8 cellular contexts compared by ENCODE assay signal in the genomic region with DNA sequence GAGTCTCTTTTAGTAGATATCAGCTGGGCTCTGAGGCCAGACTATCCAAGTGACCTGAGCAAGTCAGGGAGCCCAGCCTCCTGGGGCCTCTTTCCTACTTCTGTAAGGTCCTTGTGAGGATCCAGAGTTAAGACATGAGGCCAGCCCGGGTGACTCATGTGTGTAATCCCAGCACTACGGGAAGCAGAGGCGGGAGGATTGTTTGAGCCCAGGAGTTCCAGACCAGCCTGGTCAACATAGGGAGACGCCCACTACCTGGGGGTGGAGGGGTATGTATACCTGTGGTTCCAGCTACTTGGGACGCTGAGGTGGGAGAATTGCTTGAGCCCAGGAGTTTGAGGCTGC. TPM values are rescaled to one million over a fixed set of nuclear protein-coding genes. Genes with fewer than 3 reads are reported as not detected.
DNase-seq lines count a peak whose midpoint lies in the region; ATAC-seq and TF ChIP-seq lines count a peak whose summit lies in the region.

No MANE protein-coding gene starts in this region.

- H3K9ac ChIP-seq in SK-N-SH: no peak overlapping the region
- H3K9ac ChIP-seq in rectal smooth muscle tissue (ENCODE audit: low read length): no peak overlapping the region

- POLR2A ChIA-PET in SK-N-SH (lab: Yijun Ruan, JAX): no interaction called here

- no peaks in the 10 kb centered on the region for H3K9me3 ChIP-seq in SK-N-SH

- no peaks in the 10 kb centered on the region for H3K9me2 ChIP-seq in SK-N-SH

- WGBS in SK-N-SH (ENCODE audit: low lambda C conversion rate): 79% methylated on average over 2 of the region's 5 CpGs

- TF ChIP-seq CTCF in SK-N-SH (IDR thresholded peaks at IDR 0.05) (no peak), foreskin keratinocyte (conservative IDR thresholded peaks at IDR 0.05) (no peak)

- CTCF ChIA-PET in SK-N-SH (lab: Yijun Ruan, JAX): interaction anchor here (0.8 to 6.9 kb wide), 28 partner anchors 11 to 286 kb away, joined by 3 to 56 read pairs (median 4); a partner anchor contains a TSS

- TF ChIP-seq RAD21 in SK-N-SH (IDR thresholded peaks at IDR 0.05; ENCODE audit: low read length): no peak

- peak overlapping the region; percentile 75; the same call in 1 of the 2 replicates for H3K4me2 ChIP-seq in SK-N-SH

- H3K36me3 ChIP-seq in SK-N-SH (replicated peaks in 1 of 2; ENCODE audit: control insufficient read depth in 1 of 2, insufficient read depth in 2 of 2, low read length in 1 of 2): no peaks in the 10 kb centered on the region
- H3K36me3 ChIP-seq in rectal smooth muscle tissue (ENCODE audit: control insufficient read depth, insufficient read depth, low read length): no peaks in the 10 kb centered on the region

- TF ChIP-seq EP300 in SK-N-SH (IDR thresholded peaks at IDR 0.05; ENCODE audit: borderline replicate concordance in 1 of 2, low read depth in 1 of 2, low read length in 1 of 2): no peak

- H3F3A ChIP-seq in SK-N-SH (replicated peaks; ENCODE audit: insufficient read depth): peaks cover 8% of the 10 kb centered on the region

- no peaks in the 10 kb centered on the region for H3K36me3 Mint-ChIP-seq in natural killer cell treated with Interleukin-12 subunit alpha and Interleukin-12 subunit beta and Interleukin-15 and Interleukin-18, amount 100 ng/mL, for 72 hours

- DNase-seq in ELR (ENCODE audit: low read depth) (peak; percentile 75), SK-N-SH (no peak), foreskin keratinocyte (peak; percentile 31 to 66), NCI-H2227 (lab: John Stamatoyannopoulos, UW; ENCODE audit: unreplicated experiment) (no peak), Ammon's horn (ENCODE audit: low spot score) (no peak)
- DNase-seq in natural killer cell treated with Interleukin-12 subunit alpha and Interleukin-12 subunit beta and Interleukin-15 and Interleukin-18, amount 100 ng/mL, for 72 hours (ENCODE audit: low spot score): no peak

- H3K27me3 ChIP-seq in SK-N-SH (ENCODE audit: insufficient read depth) (no peaks in the 10 kb centered on the region), foreskin keratinocyte (no peaks in the 10 kb centered on the region), rectal smooth muscle tissue (ENCODE audit: control insufficient read depth, insufficient read depth, low read length) (no peaks in the 10 kb centered on the region)

- H3K4me3 ChIP-seq in SK-N-SH (ENCODE audit: low read depth in 2 of 2, low read length in 1 of 2): no peak overlapping the region
- peak overlapping the region; percentile 64 for H3K4me3 ChIP-seq in rectal smooth muscle tissue (ENCODE audit: low read length)

- H3K4me1 ChIP-seq in SK-N-SH (ENCODE audit: control insufficient read depth in 1 of 2, insufficient read depth in 2 of 2, low read depth in 1 of 2, low read length in 1 of 2): peaks cover 2 to 9% of the 10 kb centered on the region in 2 experiments; a peak in 2 of 4 replicates
- H3K4me1 ChIP-seq in foreskin keratinocyte: no peaks in the 10 kb centered on the region
- no peaks in the 10 kb centered on the region for H3K4me1 ChIP-seq in rectal smooth muscle tissue (ENCODE audit: control insufficient read depth, insufficient read depth, low read length)

- no peak overlapping the region for H3K27ac Mint-ChIP-seq in natural killer cell treated with Interleukin-12 subunit alpha and Interleukin-12 subunit beta and Interleukin-15 and Interleukin-18, amount 100 ng/mL, for 72 hours

- H3K27ac ChIP-seq in SK-N-SH (ENCODE audit: low read depth in 2 of 2, low read length in 1 of 2): no peak overlapping the region
- no peak overlapping the region for H3K27ac ChIP-seq in foreskin keratinocyte
- H3K27ac ChIP-seq in rectal smooth muscle tissue (ENCODE audit: low read depth, low read length): peak overlapping the region; percentile 4

- peak; percentile 73 for ATAC-seq in foreskin keratinocyte
- no peak for ATAC-seq in HG03520 (IDR thresholded peaks at IDR 0.05; ENCODE audit: unreplicated experiment)
- ATAC-seq in natural killer cell treated with Interleukin-12 subunit alpha and Interleukin-12 subunit beta and Interleukin-15 and Interleukin-18, amount 100 ng/mL, for 72 hours: no peak

- H2AFZ ChIP-seq in SK-N-SH (ENCODE audit: low read depth): peak overlapping the region; percentile 81; the same call in 1 of the 2 replicates

- H3K27me3 Mint-ChIP-seq in natural killer cell treated with Interleukin-12 subunit alpha and Interleukin-12 subunit beta and Interleukin-15 and Interleukin-18, amount 100 ng/mL, for 72 hours: peaks cover 11 to 12% of the 10 kb centered on the region in 2 donors

- no peaks in the 10 kb centered on the region for H3K9me3 Mint-ChIP-seq in natural killer cell treated with Interleukin-12 subunit alpha and Interleukin-12 subunit beta and Interleukin-15 and Interleukin-18, amount 100 ng/mL, for 72 hours

- no peaks in the 10 kb centered on the region for H4K20me1 ChIP-seq in SK-N-SH (ENCODE audit: insufficient read depth)

- no peaks in the 10 kb centered on the region for H3K79me2 ChIP-seq in SK-N-SH (ENCODE audit: insufficient read depth)

- no peak overlapping the region for H3K4me3 Mint-ChIP-seq in natural killer cell treated with Interleukin-12 subunit alpha and Interleukin-12 subunit beta and Interleukin-15 and Interleukin-18, amount 100 ng/mL, for 72 hours

- peaks cover 4 to 12% of the 10 kb centered on the region in 2 donors for H3K4me1 Mint-ChIP-seq in natural killer cell treated with Interleukin-12 subunit alpha and Interleukin-12 subunit beta and Interleukin-15 and Interleukin-18, amount 100 ng/mL, for 72 hours (ENCODE audit: low read depth in 2 of 2)

TF ChIP-seq in SK-N-SH, 30 proteins besides CTCF, POLR2A, EP300 and RAD21 (continues in another document):
- TF ChIP-seq, protein P1, sequence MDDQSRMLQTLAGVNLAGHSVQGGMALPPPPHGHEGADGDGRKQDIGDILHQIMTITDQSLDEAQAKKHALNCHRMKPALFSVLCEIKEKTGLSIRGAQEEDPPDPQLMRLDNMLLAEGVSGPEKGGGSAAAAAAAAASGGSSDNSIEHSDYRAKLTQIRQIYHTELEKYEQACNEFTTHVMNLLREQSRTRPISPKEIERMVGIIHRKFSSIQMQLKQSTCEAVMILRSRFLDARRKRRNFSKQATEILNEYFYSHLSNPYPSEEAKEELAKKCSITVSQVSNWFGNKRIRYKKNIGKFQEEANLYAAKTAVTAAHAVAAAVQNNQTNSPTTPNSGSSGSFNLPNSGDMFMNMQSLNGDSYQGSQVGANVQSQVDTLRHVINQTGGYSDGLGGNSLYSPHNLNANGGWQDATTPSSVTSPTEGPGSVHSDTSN (IDR thresholded peaks at IDR 0.05): no peak
- TF ChIP-seq POLR2AphosphoS5 (IDR thresholded peaks at IDR 0.05; ENCODE audit: low read depth, low read length): no peak
- TF ChIP-seq, protein P2, sequence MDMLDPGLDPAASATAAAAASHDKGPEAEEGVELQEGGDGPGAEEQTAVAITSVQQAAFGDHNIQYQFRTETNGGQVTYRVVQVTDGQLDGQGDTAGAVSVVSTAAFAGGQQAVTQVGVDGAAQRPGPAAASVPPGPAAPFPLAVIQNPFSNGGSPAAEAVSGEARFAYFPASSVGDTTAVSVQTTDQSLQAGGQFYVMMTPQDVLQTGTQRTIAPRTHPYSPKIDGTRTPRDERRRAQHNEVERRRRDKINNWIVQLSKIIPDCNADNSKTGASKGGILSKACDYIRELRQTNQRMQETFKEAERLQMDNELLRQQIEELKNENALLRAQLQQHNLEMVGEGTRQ (IDR thresholded peaks at IDR 0.05; ENCODE audit: borderline replicate concordance, low read depth, low read length): no peak
- TF ChIP-seq ELF1 (IDR thresholded peaks at IDR 0.05): no peak
- TF ChIP-seq, protein P3, sequence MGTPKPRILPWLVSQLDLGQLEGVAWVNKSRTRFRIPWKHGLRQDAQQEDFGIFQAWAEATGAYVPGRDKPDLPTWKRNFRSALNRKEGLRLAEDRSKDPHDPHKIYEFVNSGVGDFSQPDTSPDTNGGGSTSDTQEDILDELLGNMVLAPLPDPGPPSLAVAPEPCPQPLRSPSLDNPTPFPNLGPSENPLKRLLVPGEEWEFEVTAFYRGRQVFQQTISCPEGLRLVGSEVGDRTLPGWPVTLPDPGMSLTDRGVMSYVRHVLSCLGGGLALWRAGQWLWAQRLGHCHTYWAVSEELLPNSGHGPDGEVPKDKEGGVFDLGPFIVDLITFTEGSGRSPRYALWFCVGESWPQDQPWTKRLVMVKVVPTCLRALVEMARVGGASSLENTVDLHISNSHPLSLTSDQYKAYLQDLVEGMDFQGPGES (IDR thresholded peaks at IDR 0.05; ENCODE audit: low read depth, low read length): no peak
- TF ChIP-seq EZH2phosphoT487 (IDR thresholded peaks at IDR 0.05; ENCODE audit: borderline replicate concordance, low read depth): no peak
- TF ChIP-seq RXRA (IDR thresholded peaks at IDR 0.05; ENCODE audit: borderline replicate concordance, low read depth): no peak
- TF ChIP-seq SIN3A (IDR thresholded peaks at IDR 0.05; ENCODE audit: borderline replicate concordance, low read depth, low read length): no peak
- no peak for TF ChIP-seq NFIC (IDR thresholded peaks at IDR 0.05; ENCODE audit: borderline replicate concordance)
- TF ChIP-seq YY1 (IDR thresholded peaks at IDR 0.05; ENCODE audit: low read depth): no peak
- TF ChIP-seq JUND (IDR thresholded peaks at IDR 0.05): no peak
- no peak for TF ChIP-seq SMC3 (IDR thresholded peaks at IDR 0.05; ENCODE audit: low read depth, low read length)

RNA-seq across cellular contexts. Expression of a gene that starts 36.9 kb away (rescaled TPM):
- 18.4 and 19.4 TPM in 2 replicates for polyA plus RNA-seq in SK-N-SH (2012; rRNA removed)
- polyA plus RNA-seq in SK-N-SH (2012; cell fraction: cytosol; rRNA removed): 10.1 and 12.1 TPM in 2 replicates
- 26.0 and 41.1 TPM in 2 replicates for polyA plus RNA-seq in SK-N-SH (2012; cell fraction: nucleus; rRNA removed)
- 30.6 and 30.8 TPM in 2 replicates for total RNA-seq in foreskin keratinocyte
- 39.8 and 42.7 TPM in 2 replicates for polyA plus RNA-seq in foreskin keratinocyte
- total RNA-seq in natural killer cell treated with Interleukin-12 subunit alpha and Interleukin-12 subunit beta and Interleukin-15 and Interleukin-18, amount 100 ng/mL, for 72 hours: 10 to 100 TPM; 56.8 to 80.9 TPM

RNA-seq across cellular contexts. Expression of a gene that starts 43.2 kb away (rescaled TPM):
- polyA plus RNA-seq in SK-N-SH (2012; rRNA removed): 78.6 and 92.2 TPM in 2 replicates
- 31.3 and 51.8 TPM in 2 replicates for polyA plus RNA-seq in SK-N-SH (2012; cell fraction: cytosol; rRNA removed)
- 159 and 181 TPM in 2 replicates for polyA plus RNA-seq in SK-N-SH (2012; cell fraction: nucleus; rRNA removed)
- total RNA-seq in foreskin keratinocyte: 287 and 288 TPM in 2 replicates
- polyA plus RNA-seq in foreskin keratinocyte: 306 and 318 TPM in 2 replicates
- 100 to 1,000 TPM; 141 to 146 TPM for total RNA-seq in natural killer cell treated with Interleukin-12 subunit alpha and Interleukin-12 subunit beta and Interleukin-15 and Interleukin-18, amount 100 ng/mL, for 72 hours

RNA-seq across cellular contexts. Expression of a gene that starts 54.9 kb away (rescaled TPM):
- polyA plus RNA-seq in SK-N-SH (2012; rRNA removed) (not detected in 2 replicates), foreskin keratinocyte (not detected in 2 replicates)
- not detected in 2 replicates for polyA plus RNA-seq in SK-N-SH (2012; cell fraction: cytosol; rRNA removed)
- polyA plus RNA-seq in SK-N-SH (2012; cell fraction: nucleus; rRNA removed): not detected in 2 replicates
- not detected in 2 replicates for total RNA-seq in foreskin keratinocyte
- not detected for total RNA-seq in natural killer cell treated with Interleukin-12 subunit alpha and Interleukin-12 subunit beta and Interleukin-15 and Interleukin-18, amount 100 ng/mL, for 72 hours

Comparison
In these comparisons a context has a peak if more than half of its experiments do, and no peak if none do; other contexts are left out.
1. DNase-seq: peak in ELR (single experiment) and foreskin keratinocyte (2 of 2); none in SK-N-SH (single experiment), NCI-H2227 (single experiment), Ammon's horn (single experiment) and natural killer cell treated with Interleukin-12 subunit alpha and Interleukin-12 subunit beta and Interleukin-15 and Interleukin-18, amount 100 ng/mL, for 72 hours (single experiment).